ENCODE assay signal across 1 cellular context in the genomic region with DNA sequence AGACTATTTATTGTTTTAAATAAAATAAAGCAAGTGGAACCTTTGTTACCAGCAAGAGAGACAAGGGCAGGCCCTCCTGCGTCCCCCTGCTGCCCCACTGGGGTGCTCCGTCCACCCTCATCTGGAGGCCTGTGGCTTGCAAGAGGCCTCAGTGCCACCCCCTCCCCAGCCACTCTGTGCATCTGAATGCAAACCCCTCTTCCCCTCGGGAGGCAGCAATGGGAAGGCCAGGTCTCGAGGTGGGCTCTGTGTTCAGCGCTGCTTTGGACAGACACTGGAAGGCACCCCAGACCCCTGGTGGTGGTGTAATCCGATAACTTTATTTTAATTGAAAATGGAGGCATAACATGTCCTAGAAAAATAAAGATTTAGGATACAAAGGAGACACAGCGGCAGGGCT.
TF ChIP-seq lines count a peak whose summit lies in the region.

No MANE protein-coding gene starts in this region.

TF ChIP-seq in HepG2, 621 proteins besides CTCF, POLR2A, EP300 and RAD21:
- TF ChIP-seq TAF15 (IDR thresholded peaks at IDR 0.05; ENCODE audit: low read depth, low read length, poor library complexity, severe bottlenecking) (no peak), BRD4 (CRISPR knock-in tag; IDR thresholded peaks at IDR 0.05) (no peak), ZNF556 (CRISPR knock-in tag; IDR thresholded peaks at IDR 0.05; ENCODE audit: borderline replicate concordance) (no peak), AGO2 (optimal IDR thresholded peaks at IDR 0.05; ENCODE audit: low read depth, low read length) (peak; percentile 62), JARID2 (CRISPR knock-in tag; IDR thresholded peaks at IDR 0.05; ENCODE audit: insufficient replicate concordance) (no peak), JUNB (CRISPR knock-in tag; IDR thresholded peaks at IDR 0.05; ENCODE audit: borderline replicate concordance) (no peak), POLR2G (IDR thresholded peaks at IDR 0.05; ENCODE audit: low read depth, low read length) (0 out of 2 replicates have a peak, but pooled peaks have one; percentile 29), ARNT2 (CRISPR knock-in tag; IDR thresholded peaks at IDR 0.05; ENCODE audit: low read depth) (no peak), ELF3 (CRISPR knock-in tag; IDR thresholded peaks at IDR 0.05) (no peak), MATR3 (CRISPR knock-in tag; IDR thresholded peaks at IDR 0.05) (no peak), NFYB (CRISPR knock-in tag; IDR thresholded peaks at IDR 0.05) (no peak), SP5 (CRISPR knock-in tag; IDR thresholded peaks at IDR 0.05; ENCODE audit: borderline replicate concordance, low read depth) (no peak), CC2D1A (CRISPR knock-in tag; IDR thresholded peaks at IDR 0.05) (no peak)
- TF ChIP-seq, protein P1, sequence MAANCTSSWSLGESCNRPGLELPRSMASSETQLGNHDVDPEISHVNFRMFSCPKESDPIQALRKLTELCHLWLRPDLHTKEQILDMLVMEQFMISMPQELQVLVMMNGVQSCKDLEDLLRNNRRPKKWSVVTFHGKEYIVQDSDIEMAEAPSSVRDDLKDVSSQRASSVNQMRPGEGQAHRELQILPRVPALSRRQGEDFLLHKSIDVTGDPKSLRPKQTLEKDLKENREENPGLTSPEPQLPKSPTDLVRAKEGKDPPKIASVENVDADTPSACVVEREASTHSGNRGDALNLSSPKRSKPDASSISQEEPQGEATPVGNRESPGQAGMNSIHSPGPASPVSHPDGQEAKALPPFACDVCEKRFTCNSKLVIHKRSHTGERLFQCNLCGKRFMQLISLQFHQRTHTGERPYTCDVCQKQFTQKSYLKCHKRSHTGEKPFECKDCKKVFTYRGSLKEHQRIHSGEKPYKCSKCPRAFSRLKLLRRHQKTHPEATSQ (CRISPR knock-in tag; IDR thresholded peaks at IDR 0.05; ENCODE audit: borderline replicate concordance), result no peak
- TF ChIP-seq, protein P2, sequence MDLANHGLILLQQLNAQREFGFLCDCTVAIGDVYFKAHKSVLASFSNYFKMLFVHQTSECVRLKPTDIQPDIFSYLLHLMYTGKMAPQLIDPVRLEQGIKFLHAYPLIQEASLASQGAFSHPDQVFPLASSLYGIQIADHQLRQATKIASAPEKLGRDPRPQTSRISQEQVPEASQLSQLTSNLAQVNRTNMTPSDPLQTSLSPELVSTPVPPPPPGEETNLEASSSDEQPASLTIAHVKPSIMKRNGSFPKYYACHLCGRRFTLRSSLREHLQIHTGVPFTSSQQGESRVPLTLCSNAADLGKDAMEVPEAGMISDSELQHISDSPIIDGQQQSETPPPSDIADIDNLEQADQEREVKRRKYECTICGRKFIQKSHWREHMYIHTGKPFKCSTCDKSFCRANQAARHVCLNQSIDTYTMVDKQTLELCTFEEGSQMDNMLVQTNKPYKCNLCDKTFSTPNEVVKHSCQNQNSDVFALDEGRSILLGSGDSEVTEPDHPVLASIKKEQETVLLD (CRISPR knock-in tag; IDR thresholded peaks at IDR 0.05; ENCODE audit: low read depth), result no peak
